Comparison of ENCODE assay signal across 8 cellular contexts in genomic region chr19:49468746-49469447, GRCh38. TPM values are rescaled to one million over a fixed set of nuclear protein-coding genes. Genes with fewer than 3 reads are reported as not detected.
DNase-seq lines count a peak whose midpoint lies in the region; ATAC-seq lines count a peak whose summit lies in the region.

No MANE protein-coding gene starts in this region.

- ATAC-seq in GM18499 (IDR thresholded peaks at IDR 0.05; ENCODE audit: insufficient read depth, unreplicated experiment) (peak; percentile 45), HG02884 (IDR thresholded peaks at IDR 0.05; ENCODE audit: unreplicated experiment) (peak; percentile 62), left ventricle myocardium superior (peak; percentile 87)

- DNase-seq in OCI-M1 (lab: John Stamatoyannopoulos, UW): peak; percentile 42
- DNase-seq in activated effector memory CD4-positive, alpha-beta T cell treated with anti-CD3 and anti-CD28 coated beads, Interleukin-2, amount 50 U/mL, for 16 hours: peak; percentile 92
- DNase-seq in left ventricle myocardium superior: peak; percentile 83
- DNase-seq in stimulated activated CD8-positive, alpha-beta memory T cell treated with anti-CD3 and anti-CD28 coated beads, Interleukin-12 subunit alpha, Interleukin-12 subunit beta, amount 100 ng/mL, for 4 hours (ENCODE audit: low read depth): peak; percentile 60
- DNase-seq in retina: no peak
- no peak for DNase-seq in HuH-7 (ENCODE audit: low spot score)

- intact Hi-C loops in left ventricle myocardium superior (cut with micrococcal nuclease): no loop called here

RNA-seq across cellular contexts. Expression of gene FLT3LG, which starts 5.1 kb away (rescaled TPM):
- total RNA-seq in left ventricle myocardium superior: 5.9 TPM

RNA-seq across cellular contexts. Expression of gene ALDH16A1, which starts 15.9 kb away (rescaled TPM):
- total RNA-seq in left ventricle myocardium superior: 11.5 TPM

RNA-seq across cellular contexts. Expression of gene PIH1D1, which starts 17.3 kb away (rescaled TPM):
- total RNA-seq in left ventricle myocardium superior: 29.6 TPM

RNA-seq across cellular contexts. Expression of gene RPL13A, which starts 18.5 kb away (rescaled TPM):
- 1,289 TPM for total RNA-seq in left ventricle myocardium superior

RNA-seq across cellular contexts. Expression of gene RPS11, which starts 27.3 kb away (rescaled TPM):
- 1,034 TPM for total RNA-seq in left ventricle myocardium superior

Comparison
In these comparisons a context has a peak if more than half of its experiments do, and no peak if none do; other contexts are left out.
1. DNase-seq: peak in OCI-M1 (single experiment), activated effector memory CD4-positive, alpha-beta T cell treated with anti-CD3 and anti-CD28 coated beads, Interleukin-2, amount 50 U/mL, for 16 hours (single experiment), left ventricle myocardium superior (single experiment) and stimulated activated CD8-positive, alpha-beta memory T cell treated with anti-CD3 and anti-CD28 coated beads, Interleukin-12 subunit alpha, Interleukin-12 subunit beta, amount 100 ng/mL, for 4 hours (single experiment); none in retina (single experiment) and HuH-7 (single experiment).
2. Peak in every context shown above with its lines, with median percentiles within 50 percentile points of each other: ATAC-seq.